ENCODE assay signal across 13 cellular contexts in the genomic region with DNA sequence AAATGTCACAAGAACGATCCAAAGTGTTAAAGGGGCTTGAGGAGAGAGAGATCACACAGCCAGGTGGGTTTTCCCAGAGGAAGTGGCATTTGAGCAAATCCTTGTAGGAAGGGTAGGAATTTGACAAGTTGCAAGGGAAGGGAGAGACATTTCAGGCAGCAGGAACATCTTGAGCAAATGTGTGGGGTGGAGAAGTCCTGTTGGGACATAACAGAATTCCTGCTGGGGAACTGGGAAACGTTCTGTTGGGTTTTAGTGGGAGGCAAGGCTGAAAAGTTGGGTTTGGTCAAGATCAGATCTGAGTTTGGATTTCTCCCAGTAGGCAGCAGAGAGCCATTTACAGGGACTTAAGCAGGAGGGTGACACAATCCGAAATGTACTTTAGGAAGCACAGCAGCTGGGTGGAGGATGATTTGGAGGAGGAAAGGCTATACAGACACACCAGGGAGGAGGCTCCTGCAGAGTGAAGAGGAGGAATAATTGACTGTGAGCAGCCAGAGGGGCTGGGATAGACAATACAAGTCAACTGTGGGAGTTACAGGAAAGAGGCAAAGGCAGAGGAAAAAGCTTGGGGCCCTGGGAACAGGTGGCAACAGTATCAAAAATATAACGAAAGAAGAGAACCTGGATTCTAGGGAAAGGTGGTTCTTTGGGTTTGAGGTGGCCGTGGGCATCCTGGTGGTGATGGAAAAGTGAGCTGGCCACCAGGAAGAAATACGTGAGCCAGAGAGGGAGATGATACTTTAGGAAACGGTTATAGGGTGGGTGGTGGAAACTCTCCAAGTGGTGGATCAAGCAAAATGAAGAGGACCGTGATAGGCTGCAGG. TPM values are rescaled to one million over a fixed set of nuclear protein-coding genes. Genes with fewer than 3 reads are reported as not detected.
DNase-seq lines count a peak whose midpoint lies in the region; ATAC-seq, FAIRE-seq and TF ChIP-seq lines count a peak whose summit lies in the region.
"Had no signal": no experiment of that assay in that cellular context is flagged by ENCODE, and none has a peak within 500 bp of the region (broad histone marks: within the 10 kb centered on the region; RNA-seq: fewer than 3 reads in every experiment).

No MANE protein-coding gene starts in this region.

- TF ChIP-seq EP300 in K562 (IDR thresholded peaks at IDR 0.05; ENCODE audit: low read length) = no peak

- no peaks in the 10 kb centered on the region for H3K36me3 Mint-ChIP-seq in mesothelial cell of epicardium

- no peak for TF ChIP-seq POLR2A in K562 (conservative IDR thresholded peaks at IDR 0.05)

- no peak overlapping the region for H3K4me3 ChIP-seq in right atrium auricular region
- no peak overlapping the region for H3K4me3 ChIP-seq in K562

- H3K36me3 ChIP-seq in right atrium auricular region (no peaks in the 10 kb centered on the region), K562 (ENCODE audit: control insufficient read depth, insufficient read depth, low read length) (no peaks in the 10 kb centered on the region)
- H3K36me3 ChIP-seq: heart right ventricle, suprapubic skin had no signal

- ATAC-seq in left ventricle myocardium superior (no peak), K562 (no peak), HG02981 (IDR thresholded peaks at IDR 0.05; ENCODE audit: unreplicated experiment) (no peak), HG02885 (IDR thresholded peaks at IDR 0.05; ENCODE audit: poor library complexity, unreplicated experiment) (no peak)
- ATAC-seq: heart right ventricle had no signal

- peak overlapping the region; percentile 95 for H3K4me3 Mint-ChIP-seq in mesothelial cell of epicardium

- CTCF ChIA-PET in K562 (lab: Yijun Ruan, JAX; ENCODE audit: low intra/inter-chr PET ratio) = no interaction called here

- no peak overlapping the region for H3K9ac ChIP-seq in K562 (ENCODE audit: insufficient read depth in 1 of 2, low read depth in 2 of 2, low read length in 2 of 2)

- in situ Hi-C loops in K562 (cut with MboI) = no loop called here

- peak overlapping the region; percentile 95 for H3K27ac Mint-ChIP-seq in mesothelial cell of epicardium

- H3K27me3 ChIP-seq in right atrium auricular region = no peaks in the 10 kb centered on the region
- peaks cover 47 to 50% of the 10 kb centered on the region in 2 experiments for H3K27me3 ChIP-seq in K562 (ENCODE audit: control insufficient read depth in 2 of 2, insufficient read depth in 2 of 2, low read length in 2 of 2)
- H3K27me3 ChIP-seq: suprapubic skin had no signal

- TF ChIP-seq RAD21 in K562 (CRISPR knock-in tag; conservative IDR thresholded peaks at IDR 0.05 in 1 of 2, IDR thresholded peaks at IDR 0.05 in 1 of 2) = no peak

- intact Hi-C loops in left ventricle myocardium superior (cut with micrococcal nuclease) (no loop called here), K562 (cut with micrococcal nuclease) (no loop called here)

- no peaks in the 10 kb centered on the region for H3K79me2 ChIP-seq in K562 (ENCODE audit: control insufficient read depth, insufficient read depth, low read length)

- FAIRE-seq in K562 (lab: Jason Lieb, UNC) = no peak
- FAIRE-seq: small intestine had no signal

- H3K9me3 ChIP-seq in right atrium auricular region (no peaks in the 10 kb centered on the region), K562 (replicated peaks; ENCODE audit: control insufficient read depth, insufficient read depth, low read depth, low read length) (no peaks in the 10 kb centered on the region)
- H3K9me3 ChIP-seq: heart right ventricle, suprapubic skin had no signal

- no peaks in the 10 kb centered on the region for H3K9me1 ChIP-seq in K562 (ENCODE audit: control insufficient read depth, insufficient read depth, low read length)

- peak overlapping the region; percentile 95 to 97 for H3K27ac ChIP-seq in right atrium auricular region
- H3K27ac ChIP-seq in K562 (ENCODE audit: extremely low read depth, low read depth, low read length) = no peak overlapping the region

- no peak for TF ChIP-seq CTCF in right atrium auricular region (IDR thresholded peaks at IDR 0.05)
- TF ChIP-seq CTCF in K562 (IDR thresholded peaks at IDR 0.05 in 2 of 3, conservative IDR thresholded peaks at IDR 0.05 in 1 of 3; ENCODE audit: insufficient read depth in 2 of 3, low read depth in 1 of 3, low read length in 3 of 3) = no peak
- TF ChIP-seq CTCF in mesothelial cell of epicardium (IDR thresholded peaks at IDR 0.05; ENCODE audit: unreplicated experiment) = no peak

- H3K4me1 ChIP-seq in right atrium auricular region = peaks cover 0 to 11% of the 10 kb centered on the region in 2 donors
- peaks cover 0 to 30% of the 10 kb centered on the region in 2 experiments; a peak in 2 of 5 replicates for H3K4me1 ChIP-seq in K562 (replicated peaks in 1 of 2; ENCODE audit: control insufficient read depth in 2 of 2, insufficient read depth in 2 of 2, low read length in 2 of 2)

- POLR2A ChIA-PET in K562 (lab: Yijun Ruan, JAX) = no interaction called here

- no peaks in the 10 kb centered on the region for H3K9me3 Mint-ChIP-seq in mesothelial cell of epicardium

- H2AFZ ChIP-seq in K562 (ENCODE audit: low read depth, low read length) = no peak overlapping the region

- no peaks in the 10 kb centered on the region for H3K27me3 Mint-ChIP-seq in mesothelial cell of epicardium (ENCODE audit: low read depth)

- BruUV-seq in K562 (replicated peaks; lab: Mats Ljungman, UMichigan) = no TSS peak

- whole genome bisulfite sequencing in K562 (ENCODE audit: insufficient coverage, low coverage, missing lambda C conversion rate) = under 1% methylated on average over 8 of the region's 8 CpGs

- DNase-seq in right atrium auricular region (ENCODE audit: low spot score) (no peak), left ventricle myocardium superior (no peak), K562 (ENCODE audit: extremely low read depth in 1 of 4, low spot score in 3 of 4) (no peak), mesothelial cell of epicardium (ENCODE audit: low spot score in 2 of 2, unreplicated experiment in 2 of 2) (no peak), cerebellar cortex (ENCODE audit: low spot score) (no peak), NCI-H774 (lab: John Stamatoyannopoulos, UW) (no peak)
- DNase-seq: activated naive CD4-positive, alpha-beta T cell treated with Interleukin-2 at 50 U/mL for 16 hours; heart right ventricle; NCI-H1436 had no signal

- peaks cover 12% of the 10 kb centered on the region for H4K20me1 ChIP-seq in K562 (replicated peaks; ENCODE audit: control insufficient read depth, insufficient read depth, low read length)

- H3K4me2 ChIP-seq in K562 (ENCODE audit: insufficient read depth, low read length) = no peak overlapping the region

- H3K4me1 Mint-ChIP-seq in mesothelial cell of epicardium = peaks cover 25% of the 10 kb centered on the region

TF ChIP-seq in K562, 482 proteins besides CTCF, POLR2A, EP300 and RAD21:
- TF ChIP-seq RBM15 (IDR thresholded peaks at IDR 0.05; ENCODE audit: insufficient read depth, low read length) (no peak), ZFP36 (IDR thresholded peaks at IDR 0.05; ENCODE audit: low read depth, low read length, partially characterized antibody) (peak; percentile 30), GATAD2A (IDR thresholded peaks at IDR 0.05) (no peak), ILF3 (IDR thresholded peaks at IDR 0.05; ENCODE audit: borderline replicate concordance) (no peak), ZNF764 (CRISPR knock-in tag; IDR thresholded peaks at IDR 0.05; ENCODE audit: low read depth) (no peak), ESRRB (CRISPR knock-in tag; IDR thresholded peaks at IDR 0.05; ENCODE audit: borderline replicate concordance) (no peak), CBX8 (IDR thresholded peaks at IDR 0.05; ENCODE audit: borderline replicate concordance, extremely low read depth, low read depth, low read length, poor library complexity, severe bottlenecking) (peak; percentile 88), PPARD (CRISPR knock-in tag; IDR thresholded peaks at IDR 0.05) (no peak), BRCA1 (IDR thresholded peaks at IDR 0.05) (no peak), BRCA1 (CRISPR knock-in tag; IDR thresholded peaks at IDR 0.05) (no peak), SIX5 (IDR thresholded peaks at IDR 0.05; ENCODE audit: borderline replicate concordance in 1 of 2, insufficient read depth in 1 of 2, low read depth in 1 of 2, low read length in 2 of 2) (no peak), CBX2 (IDR thresholded peaks at IDR 0.05; ENCODE audit: insufficient read depth, low read length, poor library complexity, severe bottlenecking) (peak; percentile 95), KLF10 (CRISPR knock-in tag; IDR thresholded peaks at IDR 0.05) (no peak), ZNF551 (CRISPR knock-in tag; IDR thresholded peaks at IDR 0.05) (no peak), ZNF239 (CRISPR knock-in tag; IDR thresholded peaks at IDR 0.05) (no peak), ZNF165 (CRISPR knock-in tag; IDR thresholded peaks at IDR 0.05; ENCODE audit: borderline replicate concordance) (no peak), GTF2F1 (IDR thresholded peaks at IDR 0.05; ENCODE audit: low read depth, low read length) (no peak)

RNA-seq across cellular contexts. Expression of a gene that starts 3.1 kb away (rescaled TPM):
- 1 to 10 TPM; 4.6 to 5.6 TPM for total RNA-seq in right atrium auricular region
- total RNA-seq in left ventricle myocardium superior = 8.0 TPM
- 3.1 and 3.9 TPM in 2 replicates for total RNA-seq in K562 (2011; cell fraction: chromatin; rRNA removed; ENCODE audit: low replicate concordance)
- total RNA-seq in K562 (2011; cell fraction: nucleolus; rRNA removed) = 1.8 and 2.2 TPM in 2 replicates
- 1.8 and 2.2 TPM in 2 replicates for total RNA-seq in K562 (2011; cell fraction: nucleoplasm; rRNA removed)
- 1.1 and 1.3 TPM in 2 replicates for total RNA-seq in K562 (2014; rRNA removed)
- total RNA-seq in K562 (2014; rRNA removed; fragmentation: Illumina TruSeq; extraction: Trizol) = 1.8 and 2.0 TPM in 2 replicates
- total RNA-seq in K562 (2015; rRNA removed; fragmentation: Illumina TruSeq; extraction: Trizol) = 1.7 and 2.0 TPM in 2 replicates
- total RNA-seq in K562 (2021) = 2.8 and 3.2 TPM in 2 replicates
- 2.7 and 3.8 TPM in 2 replicates for polyA plus RNA-seq in K562 (2011; rRNA removed)
- polyA plus RNA-seq in K562 (2011; cell fraction: cytosol; rRNA removed) = 1.7 and 3.2 TPM in 2 replicates
- polyA plus RNA-seq in K562 (2011; cell fraction: nucleus; rRNA removed) = 6.7 and 9.7 TPM in 2 replicates
- 1.5 and 2.4 TPM in 2 replicates for polyA plus RNA-seq in K562 (2012)
- polyA plus RNA-seq in K562 (2014; fragmentation: Illumina TruSeq; extraction: Trizol) = 3.0 and 3.1 TPM in 2 replicates
- 1 to 10 TPM in 1 of 2 experiments, under 1 TPM in 1; 0.81 to 1.6 TPM for polyA plus RNA-seq in K562 (2014; fragmentation: Nextera tagmentation; extraction: Ambion mirVana)
- 1.6 and 2.2 TPM in 2 replicates for polyA plus RNA-seq in K562 (2014; rRNA removed)
- polyA minus RNA-seq in K562 (2011; rRNA and poly(A)+ RNA removed) = 5.6 and 6.0 TPM in 2 replicates
- 2.6 and 3.3 TPM in 2 replicates for polyA minus RNA-seq in K562 (2011; cell fraction: cytosol; rRNA and poly(A)+ RNA removed)
- polyA minus RNA-seq in K562 (2011; cell fraction: nucleus; rRNA and poly(A)+ RNA removed) = 2.8 and 7.3 TPM in 2 replicates
- 33.9 to 35.9 TPM (median 34.8 TPM) in 3 replicates for total RNA-seq in mesothelial cell of epicardium
